Comparison of ENCODE assay signal across 12 cellular contexts in genomic region chr3:26484140-26484539, GRCh38.
DNase-seq lines count a peak whose midpoint lies in the region; ATAC-seq and TF ChIP-seq lines count a peak whose summit lies in the region.
"Had no signal": no experiment of that assay in that cellular context is flagged by ENCODE, and none has a peak within 500 bp of the region (broad histone marks: within the 10 kb centered on the region; RNA-seq: fewer than 3 reads in every experiment).

No MANE protein-coding gene starts in this region.

- H3K79me2 ChIP-seq in KMS-11 (ENCODE audit: insufficient read depth, low read depth), result no peaks in the 10 kb centered on the region

- ATAC-seq in left lobe of liver (peak; percentile 80), GM21619 (IDR thresholded peaks at IDR 0.05; ENCODE audit: unreplicated experiment) (no peak), HG02840 (IDR thresholded peaks at IDR 0.05; ENCODE audit: low FRiP score, unreplicated experiment) (no peak), GM21526 (IDR thresholded peaks at IDR 0.05; ENCODE audit: low FRiP score, unreplicated experiment) (no peak)

- H3K4me1 ChIP-seq in KMS-11 (ENCODE audit: low read depth, poor library complexity, severe bottlenecking), result no peaks in the 10 kb centered on the region
- H3K4me1 ChIP-seq: transverse colon had no signal

- no peak overlapping the region for H3K27ac ChIP-seq in KMS-11
- H3K27ac ChIP-seq: transverse colon had no signal

- H3K36me3 ChIP-seq in KMS-11 (ENCODE audit: insufficient read depth), result no peaks in the 10 kb centered on the region
- H3K36me3 ChIP-seq: transverse colon had no signal

- no peak overlapping the region for H3K4me3 ChIP-seq in KMS-11 (IDR thresholded peaks at IDR 0.05; ENCODE audit: insufficient read depth, low read depth, low read length)
- H3K4me3 ChIP-seq: transverse colon had no signal

- H4K20me1 ChIP-seq in KMS-11 (ENCODE audit: insufficient read depth), result no peaks in the 10 kb centered on the region

- no peak overlapping the region for H3K4me2 ChIP-seq in KMS-11

- TF ChIP-seq CTCF in KMS-11 (conservative IDR thresholded peaks at IDR 0.05; ENCODE audit: low read depth, low read length), result peak; percentile 31; the same call in 1 of the 2 replicates

- H2AFZ ChIP-seq in KMS-11 (ENCODE audit: low read depth), result no peak overlapping the region

- H3K27me3 ChIP-seq in KMS-11 (ENCODE audit: insufficient read depth, low read depth), result no peaks in the 10 kb centered on the region
- H3K27me3 ChIP-seq: transverse colon had no signal

- DNase-seq in ELF-1 (ENCODE audit: low read depth, low spot score) (peak; percentile 17), SW480 (ENCODE audit: low spot score) (peak; percentile 5), left lobe of liver (ENCODE audit: low spot score) (no peak)
- no peak for DNase-seq in activated naive CD4-positive, alpha-beta T cell treated with Interleukin-2 at 50 U/mL for 16 hours
- DNase-seq: activated CD4-positive, alpha-beta memory T cell treated with anti-CD3 and anti-CD28 coated beads, Interleukin-2, amount 10 ng/mL, durations not matched to agents 7 days and 5 days; activated naive CD4-positive, alpha-beta T cell treated with anti-CD3 and anti-CD28 coated beads, Interleukin-2, amount 10 ng/mL, durations not matched to agents 7 days and 5 days; CD8-positive, alpha-beta memory T cell; transverse colon had no signal

- H3K9ac ChIP-seq in KMS-11, result no peak overlapping the region

Comparison
In these comparisons a context has a peak if more than half of its experiments do, and no peak if none do; other contexts are left out.
1. DNase-seq: peak in ELF-1 (single experiment) and SW480 (single experiment); none in left lobe of liver (single experiment) and activated naive CD4-positive, alpha-beta T cell treated with Interleukin-2 at 50 U/mL for 16 hours (single experiment).